ENCODE assay signal across 18 cellular contexts in genomic region chr17:42306385-42306667, GRCh38.
"Had no signal": no experiment of that assay in that cellular context is flagged by ENCODE, and none has a peak within 500 bp of the region (broad histone marks: within the 10 kb centered on the region; RNA-seq: fewer than 3 reads in every experiment).

No MANE protein-coding gene starts in this region.

- H3K4me3 Mint-ChIP-seq: activated CD4-positive, alpha-beta memory T cell treated with anti-CD3 and anti-CD28 coated beads, Interleukin-2, amount 10 ng/mL, durations not matched to agents 7 days and 5 days; naive B cell had no signal

- H3K9me3 Mint-ChIP-seq: activated CD4-positive, alpha-beta memory T cell treated with anti-CD3 and anti-CD28 coated beads, Interleukin-2, amount 10 ng/mL, durations not matched to agents 7 days and 5 days; naive B cell had no signal

- H3K27ac ChIP-seq: dorsolateral prefrontal cortex, psoas muscle, thoracic aorta, upper lobe of right lung, WERI-Rb-1 had no signal

- H3K4me3 ChIP-seq: dorsolateral prefrontal cortex, mucosa of descending colon, ovary, psoas muscle, thoracic aorta, upper lobe of right lung had no signal

- DNase-seq: activated CD4-positive, alpha-beta memory T cell treated with anti-CD3 and anti-CD28 coated beads, Interleukin-2, amount 10 ng/mL, durations not matched to agents 7 days and 5 days; activated CD4-positive, alpha-beta T cell treated with anti-CD3 and anti-CD28 coated beads for 1 hour; amniotic stem cell; dorsolateral prefrontal cortex; foreskin melanocyte; glutamatergic neuron; hippocampal formation; left cardiac atrium; mesenchymal stem cell; mucosa of descending colon; naive B cell; psoas muscle; stimulated activated CD4-positive, alpha-beta T cell treated with anti-CD3 and anti-CD28 coated beads, Interleukin-2, amount 100 ng/mL, for 24 hours; upper lobe of right lung; WERI-Rb-1 had no signal

- H3K27me3 Mint-ChIP-seq: activated CD4-positive, alpha-beta memory T cell treated with anti-CD3 and anti-CD28 coated beads, Interleukin-2, amount 10 ng/mL, durations not matched to agents 7 days and 5 days; naive B cell had no signal

- ATAC-seq: left cardiac atrium, mucosa of descending colon, right cardiac atrium, upper lobe of right lung had no signal

- H3K27me3 ChIP-seq: dorsolateral prefrontal cortex, ovary, upper lobe of right lung had no signal

- H3K36me3 ChIP-seq: ovary, WERI-Rb-1 had no signal

- H3K9me3 ChIP-seq: mucosa of descending colon, ovary, psoas muscle, thoracic aorta, upper lobe of right lung had no signal
